14 cellular contexts compared by ENCODE assay signal in genomic region chr12:76080729-76081415, GRCh38. TPM values are rescaled to one million over a fixed set of nuclear protein-coding genes. Genes with fewer than 3 reads are reported as not detected.
DNase-seq lines count a peak whose midpoint lies in the region; ATAC-seq and TF ChIP-seq lines count a peak whose summit lies in the region.
"Had no signal": no experiment of that assay in that cellular context is flagged by ENCODE, and none has a peak within 500 bp of the region (broad histone marks: within the 10 kb centered on the region; RNA-seq: fewer than 3 reads in every experiment).

No MANE protein-coding gene starts in this region.

- H3K4me3 Mint-ChIP-seq in activated CD8-positive, alpha-beta T cell treated with anti-CD3 and anti-CD28 coated beads for 36 hours = peak overlapping the region; percentile 70
- H3K4me3 Mint-ChIP-seq in activated CD8-positive, alpha-beta T cell treated with anti-CD3 and anti-CD28 coated beads, Interleukin-2, amount 10 ng/mL, durations not matched to agents 7 days and 5 days = no peak overlapping the region
- H3K4me3 Mint-ChIP-seq in neural crest cell = peak overlapping the region; percentile 72
- H3K4me3 Mint-ChIP-seq: dendritic cell treated with granulocyte-macrophage colony-stimulating factor and Interleukin-4, amounts not matched to agents 40 ng/mL and 50 ng/mL, for 4 days had no signal

- ATAC-seq in activated CD8-positive, alpha-beta T cell treated with anti-CD3 and anti-CD28 coated beads for 36 hours = no peak
- no peak for ATAC-seq in activated CD8-positive, alpha-beta T cell treated with anti-CD3 and anti-CD28 coated beads, Interleukin-2, amount 10 ng/mL, durations not matched to agents 7 days and 5 days
- ATAC-seq: left lobe of liver had no signal

- no peak for TF ChIP-seq EP300 in transverse colon (IDR thresholded peaks at IDR 0.05; ENCODE audit: low read depth)

- H3K9me3 ChIP-seq in HUES6 (ENCODE audit: control insufficient read depth, insufficient read depth, low read depth, low read length) (no peaks in the 10 kb centered on the region; the same call in 1 of the 2 replicates), transverse colon (peaks cover 0 to 10% of the 10 kb centered on the region in 2 donors)

- 81% methylated on average over 5 to 6 of the region's 6 CpGs for WGBS in transverse colon (ENCODE audit: low coverage in 1 of 2), 2 donors

- DNase-seq in activated CD8-positive, alpha-beta T cell treated with anti-CD3 and anti-CD28 coated beads for 36 hours = peak; percentile 17
- no peak for DNase-seq in activated CD8-positive, alpha-beta T cell treated with anti-CD3 and anti-CD28 coated beads, Interleukin-2, amount 10 ng/mL, durations not matched to agents 7 days and 5 days
- DNase-seq in amniotic epithelial cell (ENCODE audit: low read depth) = peak; percentile 64
- no peak for DNase-seq in neural crest cell (ENCODE audit: low read depth, low spot score)
- no peak for DNase-seq in transverse colon
- DNase-seq in NCI-H1694 treated with DMSO at 0.1 percent for 48 hours (lab: John Stamatoyannopoulos, UW) = no peak
- no peak for DNase-seq in amniotic stem cell (lab: John Stamatoyannopoulos, UW)
- DNase-seq: activated CD4-positive, alpha-beta T cell treated with anti-CD3 and anti-CD28 coated beads, Interleukin-2, amount 50 U/mL, for 1 hour; CD4-positive, alpha-beta memory T cell; NCI-H524 treated with DMSO at 0.1 percent for 48 hours had no signal

- TF ChIP-seq POLR2A in transverse colon (IDR thresholded peaks at IDR 0.05) = no peak

- H3K27me3 ChIP-seq in HUES6 (ENCODE audit: control insufficient read depth, insufficient read depth, low read length) = no peaks in the 10 kb centered on the region
- no peaks in the 10 kb centered on the region for H3K27me3 ChIP-seq in transverse colon

- in situ Hi-C loops in transverse colon (cut with MboI; ENCODE audit: low pct_ligation_motif_present in 1 of 4, low pct_unique_long_range_greater_than_20kb in 1 of 4, low sequenced_read_pairs in 3 of 4) = loop anchor here in 2 of 4 donors (25.0 kb wide), 1 partner anchor 481 kb away; the partner anchor contains the start of gene OSBPL8 (in 2 of the 2)

- no peak overlapping the region for H3K9ac ChIP-seq in HUES6 (ENCODE audit: low read length)

- TF ChIP-seq CTCF in activated CD8-positive, alpha-beta T cell treated with anti-CD3 and anti-CD28 coated beads for 36 hours (IDR thresholded peaks at IDR 0.05) = no peak
- TF ChIP-seq CTCF in neural crest cell (conservative IDR thresholded peaks at IDR 0.05) = peak; percentile 48
- no peak for TF ChIP-seq CTCF in transverse colon (IDR thresholded peaks at IDR 0.05)

- peaks cover 41% of the 10 kb centered on the region for H3K4me1 ChIP-seq in HUES6 (ENCODE audit: control insufficient read depth, insufficient read depth, low read length)
- H3K4me1 ChIP-seq in transverse colon = peaks cover 0 to 32% (median 19%) of the 10 kb centered on the region in 4 donors

- no peak overlapping the region for H3K27ac Mint-ChIP-seq in activated CD8-positive, alpha-beta T cell treated with anti-CD3 and anti-CD28 coated beads for 36 hours
- no peak overlapping the region for H3K27ac Mint-ChIP-seq in activated CD8-positive, alpha-beta T cell treated with anti-CD3 and anti-CD28 coated beads, Interleukin-2, amount 10 ng/mL, durations not matched to agents 7 days and 5 days
- H3K27ac Mint-ChIP-seq in neural crest cell (ENCODE audit: unreplicated experiment) = no peak overlapping the region
- H3K27ac Mint-ChIP-seq: dendritic cell treated with granulocyte-macrophage colony-stimulating factor and Interleukin-4, amounts not matched to agents 40 ng/mL and 50 ng/mL, for 4 days had no signal

- H3K27ac ChIP-seq in HUES6 (ENCODE audit: low read depth, low read length) = no peak overlapping the region
- no peak overlapping the region for H3K27ac ChIP-seq in transverse colon
- H3K27ac ChIP-seq: skin epidermis had no signal

- H3K36me3 Mint-ChIP-seq in activated CD8-positive, alpha-beta T cell treated with anti-CD3 and anti-CD28 coated beads for 36 hours (ENCODE audit: low read depth) = peaks cover 69% of the 10 kb centered on the region
- peaks cover 47% of the 10 kb centered on the region for H3K36me3 Mint-ChIP-seq in activated CD8-positive, alpha-beta T cell treated with anti-CD3 and anti-CD28 coated beads, Interleukin-2, amount 10 ng/mL, durations not matched to agents 7 days and 5 days (ENCODE audit: low read depth)
- H3K36me3 Mint-ChIP-seq in neural crest cell (ENCODE audit: low read depth) = peaks cover 36% of the 10 kb centered on the region

- H3K36me3 ChIP-seq in HUES6 (ENCODE audit: control insufficient read depth, insufficient read depth, low read length) = peaks cover 43% of the 10 kb centered on the region
- H3K36me3 ChIP-seq in transverse colon = no peaks in the 10 kb centered on the region

- intact Hi-C loops in activated CD8-positive, alpha-beta T cell treated with anti-CD3 and anti-CD28 coated beads for 36 hours (cut with micrococcal nuclease) = loop anchor here (10.0 kb wide), 1 partner anchor 374 kb away; no protein-coding TSS in a partner anchor
- intact Hi-C loops in transverse colon (cut with DNase I; ENCODE audit: low total_unique reads) = no loop called here

- H3K4me3 ChIP-seq in HUES6 (ENCODE audit: low read depth, low read length) = 0 out of 2 replicates have a peak overlapping the region, but pooled peaks have one; percentile 92
- H3K4me3 ChIP-seq in transverse colon = no peak overlapping the region
- H3K4me3 ChIP-seq: skin epidermis had no signal

- H3K4me1 Mint-ChIP-seq in activated CD8-positive, alpha-beta T cell treated with anti-CD3 and anti-CD28 coated beads for 36 hours (ENCODE audit: low read depth) = peaks cover 66% of the 10 kb centered on the region
- H3K4me1 Mint-ChIP-seq in activated CD8-positive, alpha-beta T cell treated with anti-CD3 and anti-CD28 coated beads, Interleukin-2, amount 10 ng/mL, durations not matched to agents 7 days and 5 days (ENCODE audit: low read depth) = peaks cover 60% of the 10 kb centered on the region
- peaks cover 69% of the 10 kb centered on the region for H3K4me1 Mint-ChIP-seq in neural crest cell

- POLR2A ChIA-PET in activated CD8-positive, alpha-beta T cell treated with anti-CD3 and anti-CD28 coated beads for 36 hours (lab: Charles Lee) = interaction anchor here (0.5 to 3.5 kb wide), 3 partner anchors 17 to 904 kb away, joined by 3 to 10 read pairs (median 3); no protein-coding TSS in a partner anchor
- POLR2A ChIA-PET in activated CD8-positive, alpha-beta T cell treated with anti-CD3 and anti-CD28 coated beads, Interleukin-2, amount 10 ng/mL, durations not matched to agents 7 days and 5 days (lab: Charles Lee) = interaction anchor here (0.5 kb wide), 1 partner anchor 49 kb away, joined by 3 read pairs; no protein-coding TSS in a partner anchor

- CTCF ChIA-PET in activated CD8-positive, alpha-beta T cell treated with anti-CD3 and anti-CD28 coated beads for 36 hours (lab: Charles Lee) = interaction anchor here (0.7 to 1.9 kb wide), 7 partner anchors 8 to 267 kb away, joined by 3 to 6 read pairs (median 4); partner anchors contain the start of gene BBS10
- CTCF ChIA-PET in activated CD8-positive, alpha-beta T cell treated with anti-CD3 and anti-CD28 coated beads, Interleukin-2, amount 10 ng/mL, durations not matched to agents 7 days and 5 days (lab: Charles Lee) = interaction anchor here (1.2 to 1.4 kb wide), 2 partner anchors 13 to 16 kb away, joined by 3 read pairs; no protein-coding TSS in a partner anchor

- H3K27me3 Mint-ChIP-seq in activated CD8-positive, alpha-beta T cell treated with anti-CD3 and anti-CD28 coated beads for 36 hours = no peaks in the 10 kb centered on the region
- H3K27me3 Mint-ChIP-seq in activated CD8-positive, alpha-beta T cell treated with anti-CD3 and anti-CD28 coated beads, Interleukin-2, amount 10 ng/mL, durations not matched to agents 7 days and 5 days (ENCODE audit: low read depth) = no peaks in the 10 kb centered on the region
- H3K27me3 Mint-ChIP-seq in neural crest cell (ENCODE audit: low read depth) = peaks cover 4% of the 10 kb centered on the region
- H3K27me3 Mint-ChIP-seq: dendritic cell treated with granulocyte-macrophage colony-stimulating factor and Interleukin-4, amounts not matched to agents 40 ng/mL and 50 ng/mL, for 4 days had no signal

- peaks cover 5% of the 10 kb centered on the region for H3K9me3 Mint-ChIP-seq in activated CD8-positive, alpha-beta T cell treated with anti-CD3 and anti-CD28 coated beads for 36 hours
- no peaks in the 10 kb centered on the region for H3K9me3 Mint-ChIP-seq in activated CD8-positive, alpha-beta T cell treated with anti-CD3 and anti-CD28 coated beads, Interleukin-2, amount 10 ng/mL, durations not matched to agents 7 days and 5 days (ENCODE audit: insufficient read depth)
- peaks cover 3% of the 10 kb centered on the region for H3K9me3 Mint-ChIP-seq in neural crest cell

RNA-seq across cellular contexts. Expression of gene NAP1L1, which starts 3.6 kb away (rescaled TPM):
- 1,000 to 10,000 TPM; 1,090 to 1,104 TPM for total RNA-seq in activated CD8-positive, alpha-beta T cell treated with anti-CD3 and anti-CD28 coated beads for 36 hours
- total RNA-seq in activated CD8-positive, alpha-beta T cell treated with anti-CD3 and anti-CD28 coated beads, Interleukin-2, amount 10 ng/mL, durations not matched to agents 7 days and 5 days = 100 to 1,000 TPM; 478 to 488 TPM
- 1,116 and 1,117 TPM in 2 replicates for total RNA-seq in neural crest cell
- 100 to 1,000 TPM in 3 of 4 donors, 10 to 100 TPM in 1; 78.9 to 191 (median 150) TPM for total RNA-seq in transverse colon

RNA-seq across cellular contexts. Expression of gene PHLDA1, which starts 49.3 kb away (rescaled TPM):
- 10 to 100 TPM; 33.9 to 35.0 TPM for total RNA-seq in activated CD8-positive, alpha-beta T cell treated with anti-CD3 and anti-CD28 coated beads for 36 hours
- 1 to 10 TPM; 5.6 to 6.1 TPM for total RNA-seq in activated CD8-positive, alpha-beta T cell treated with anti-CD3 and anti-CD28 coated beads, Interleukin-2, amount 10 ng/mL, durations not matched to agents 7 days and 5 days
- 29.3 and 30.9 TPM in 2 replicates for total RNA-seq in neural crest cell
- total RNA-seq in transverse colon = 1 to 10 TPM; 4.2 to 8.4 (median 7.0) TPM

Comparison
In these comparisons a context has a peak if more than half of its experiments do, and no peak if none do; other contexts are left out.
1. DNase-seq: peak in activated CD8-positive, alpha-beta T cell treated with anti-CD3 and anti-CD28 coated beads for 36 hours (single experiment) and amniotic epithelial cell (single experiment); none in activated CD8-positive, alpha-beta T cell treated with anti-CD3 and anti-CD28 coated beads, Interleukin-2, amount 10 ng/mL, durations not matched to agents 7 days and 5 days (single experiment), neural crest cell (single experiment), transverse colon (single experiment), NCI-H1694 treated with DMSO at 0.1 percent for 48 hours (single experiment) and amniotic stem cell (single experiment).